Comparison of ENCODE assay signal across 8 cellular contexts in genomic region chr12:88993655-88994054, GRCh38.
DNase-seq lines count a peak whose midpoint lies in the region; ATAC-seq and TF ChIP-seq lines count a peak whose summit lies in the region.

No MANE protein-coding gene starts in this region.

- no peaks in the 10 kb centered on the region for H3K9me3 ChIP-seq in liver (ENCODE audit: control insufficient read depth in 4 of 4, low read length in 3 of 4)

- ATAC-seq in GM21423 (IDR thresholded peaks at IDR 0.05; ENCODE audit: unreplicated experiment), result no peak

- TF ChIP-seq CTCF in brain microvascular endothelial cell (IDR thresholded peaks at IDR 0.05; ENCODE audit: low read depth, low read length, missing control alignments) (peak; percentile 38), liver (IDR thresholded peaks at IDR 0.05; ENCODE audit: low read depth, low read length, missing input control) (peak; percentile 48)

- peak; percentile 85 to 88 for TF ChIP-seq RAD21 in liver (IDR thresholded peaks at IDR 0.05)

- H3K36me3 ChIP-seq in brain microvascular endothelial cell (replicated peaks) (no peaks in the 10 kb centered on the region), liver (ENCODE audit: control insufficient read depth in 4 of 4, insufficient read depth in 3 of 4, low read depth in 1 of 4, low read length in 3 of 4) (no peaks in the 10 kb centered on the region)

- POLR2A ChIA-PET in HEK293T (lab: Yijun Ruan, JAX), result no interaction called here

- CTCF ChIA-PET in HEK293T (lab: Yijun Ruan, JAX), result interaction anchor here (0.7 to 1.7 kb wide), 4 partner anchors 138 to 1515 kb away, joined by 3 to 5 read pairs (median 3); no protein-coding TSS in a partner anchor

- 8% methylated on average over 3 of the region's 3 CpGs for WGBS in liver

- H3K4me3 ChIP-seq in brain microvascular endothelial cell (ENCODE audit: low read depth, low read length) (no peak overlapping the region), liver (ENCODE audit: low read depth in 1 of 3, low read length in 3 of 3) (no peak overlapping the region)

- no peaks in the 10 kb centered on the region for H3K27me3 ChIP-seq in brain microvascular endothelial cell (replicated peaks)
- no peaks in the 10 kb centered on the region for H3K27me3 ChIP-seq in liver (ENCODE audit: control insufficient read depth in 4 of 4, insufficient read depth in 4 of 4, low read length in 3 of 4)

- in situ Hi-C loops in brain microvascular endothelial cell (cut with HindIII; ENCODE audit: low pct_ligation_motif_present, low sequenced_read_pairs), result no loop called here

- no peaks in the 10 kb centered on the region for H3K4me1 ChIP-seq in liver (ENCODE audit: control insufficient read depth in 4 of 4, insufficient read depth in 4 of 4, low read length in 3 of 4)

- DNase-seq in COR-L47 (lab: John Stamatoyannopoulos, UW) (peak; percentile 38), HEK293T (ENCODE audit: extremely low spot score) (peak; percentile 12), NCI-H2196 treated with DMSO at 0.1 percent for 48 hours (lab: John Stamatoyannopoulos, UW; ENCODE audit: unreplicated experiment) (peak; percentile 44), brain microvascular endothelial cell (peak; percentile 24), mesenteric fat pad (ENCODE audit: low spot score) (no peak)
- DNase-seq in NK-92 treated with Interleukin-12 subunit alpha and Interleukin-12 subunit beta, amount 100 ng/mL, for 24 hours (lab: John Stamatoyannopoulos, UW), result no peak

- no peak overlapping the region for H3K9ac ChIP-seq in liver (ENCODE audit: low read depth in 1 of 2, low read length in 2 of 2)

- H3K27ac ChIP-seq in brain microvascular endothelial cell, result no peak overlapping the region
- no peak overlapping the region for H3K27ac ChIP-seq in liver (ENCODE audit: low read depth in 1 of 2, low read length in 2 of 2)

TF ChIP-seq in HEK293T, 16 proteins besides CTCF, POLR2A, EP300 and RAD21:
- TF ChIP-seq HDGF (IDR thresholded peaks at IDR 0.05; ENCODE audit: borderline replicate concordance), result no peak
TF ChIP-seq in HEK293T: peak in this region for 0.

TF ChIP-seq in liver, 16 proteins besides CTCF, POLR2A, EP300 and RAD21:
- TF ChIP-seq NR2F2 (IDR thresholded peaks at IDR 0.05), result no peak
- TF ChIP-seq HNF4A (conservative IDR thresholded peaks at IDR 0.05), result no peak
- TF ChIP-seq YY1 (IDR thresholded peaks at IDR 0.05), result no peak
- no peak for TF ChIP-seq ZBTB33 (IDR thresholded peaks at IDR 0.05)
- TF ChIP-seq EGR1 (IDR thresholded peaks at IDR 0.05; ENCODE audit: low read depth in 2 of 2), result no peak
- TF ChIP-seq REST (IDR thresholded peaks at IDR 0.05), result no peak
- TF ChIP-seq HNF4G (IDR thresholded peaks at IDR 0.05), result no peak
- TF ChIP-seq TAF1 (conservative IDR thresholded peaks at IDR 0.05), result no peak
- TF ChIP-seq MAX (IDR thresholded peaks at IDR 0.05), result no peak
- TF ChIP-seq SP1 (IDR thresholded peaks at IDR 0.05), result no peak
- TF ChIP-seq FOXA2 (IDR thresholded peaks at IDR 0.05), result no peak
- no peak for TF ChIP-seq JUND (IDR thresholded peaks at IDR 0.05)
- no peak for TF ChIP-seq ATF3 (IDR thresholded peaks at IDR 0.05)
- no peak for TF ChIP-seq GABPA (IDR thresholded peaks at IDR 0.05 in 1 of 2, conservative IDR thresholded peaks at IDR 0.05 in 1 of 2)
- no peak for TF ChIP-seq FOXA1 (IDR thresholded peaks at IDR 0.05)
- TF ChIP-seq RXRA (IDR thresholded peaks at IDR 0.05), result no peak
TF ChIP-seq in liver: peak in this region for 0.

Comparison
In these comparisons a context has a peak if more than half of its experiments do, and no peak if none do; other contexts are left out.
1. DNase-seq: peak in COR-L47 (single experiment), HEK293T (single experiment), NCI-H2196 treated with DMSO at 0.1 percent for 48 hours (single experiment) and brain microvascular endothelial cell (single experiment); none in NK-92 treated with Interleukin-12 subunit alpha and Interleukin-12 subunit beta, amount 100 ng/mL, for 24 hours (single experiment) and mesenteric fat pad (single experiment).